ENCODE assay signal across 12 cellular contexts in the genomic region with DNA sequence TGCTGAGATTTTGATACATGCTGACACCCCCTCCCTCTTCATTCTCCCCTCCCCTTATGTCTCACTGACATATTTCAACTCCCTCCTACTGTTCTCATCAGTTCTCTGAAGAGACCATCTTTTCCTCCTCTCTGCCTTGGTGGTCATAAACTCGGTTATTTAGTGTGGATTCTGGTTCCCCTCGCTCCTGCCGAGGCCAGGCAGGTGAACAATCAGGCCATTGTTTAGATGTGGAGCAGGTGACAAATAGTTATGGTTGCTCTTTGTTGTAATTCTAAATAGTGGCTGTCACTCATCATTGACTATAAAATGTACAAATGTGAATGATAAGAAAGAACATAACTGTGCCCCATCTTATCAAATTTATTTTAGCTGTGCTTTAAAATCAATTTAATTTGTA.
A peak's percentile ranks its signal among the peaks of the same experiment; 100 is the strongest.
DNase-seq lines count a peak whose midpoint lies in the region; ATAC-seq and TF ChIP-seq lines count a peak whose summit lies in the region.
"Had no signal": no experiment of that assay in that cellular context is flagged by ENCODE, and none has a peak within 500 bp of the region (broad histone marks: within the 10 kb centered on the region; RNA-seq: fewer than 3 reads in every experiment).

No MANE protein-coding gene starts in this region.

- peaks cover 50% of the 10 kb centered on the region for H3K4me1 ChIP-seq in HUES6 (ENCODE audit: control insufficient read depth, insufficient read depth, low read length)

- no peak for TF ChIP-seq CTCF in activated CD8-positive, alpha-beta T cell treated with anti-CD3 and anti-CD28 coated beads for 36 hours (IDR thresholded peaks at IDR 0.05)

- DNase-seq in activated CD4-positive, alpha-beta T cell treated with anti-CD3 and anti-CD28 coated beads for 36 hours = no peak
- DNase-seq in activated CD4-positive, alpha-beta T cell treated with anti-CD3 and anti-CD28 coated beads, Interleukin-2, amount 50 U/mL, for 48 hours = no peak
- DNase-seq in activated CD8-positive, alpha-beta T cell treated with anti-CD3 and anti-CD28 coated beads for 36 hours = no peak
- DNase-seq in left colon (no peak), GDM1 (lab: John Stamatoyannopoulos, UW) (no peak), GM03348 (ENCODE audit: low spot score) (no peak), NCI-H2029 (lab: John Stamatoyannopoulos, UW) (no peak)
- DNase-seq: activated B cell treated with CpG ODN at 0.5 μM for 24 hours, DMS 273 treated with DMSO at 0.1 percent for 48 hours, NCI-H2171, posterior cingulate gyrus had no signal

- CTCF ChIA-PET in activated CD4-positive, alpha-beta T cell treated with anti-CD3 and anti-CD28 coated beads for 36 hours (lab: Charles Lee) = interaction anchor here (0.9 kb wide), 1 partner anchor 42 kb away, joined by 3 read pairs; no protein-coding TSS in a partner anchor
- CTCF ChIA-PET in activated CD8-positive, alpha-beta T cell treated with anti-CD3 and anti-CD28 coated beads for 36 hours (lab: Charles Lee) = no interaction called here

- ATAC-seq in activated CD4-positive, alpha-beta T cell treated with anti-CD3 and anti-CD28 coated beads for 36 hours = no peak
- ATAC-seq in activated CD8-positive, alpha-beta T cell treated with anti-CD3 and anti-CD28 coated beads for 36 hours = no peak
- ATAC-seq in left colon = peak; percentile 54

- no peaks in the 10 kb centered on the region for H3K36me3 ChIP-seq in HUES6 (ENCODE audit: control insufficient read depth, insufficient read depth, low read length)

- POLR2A ChIA-PET in activated CD4-positive, alpha-beta T cell treated with anti-CD3 and anti-CD28 coated beads for 36 hours (lab: Charles Lee) = interaction anchor here (0.5 kb wide), 1 partner anchor 10 kb away, joined by 4 read pairs; no protein-coding TSS in a partner anchor
- POLR2A ChIA-PET in activated CD8-positive, alpha-beta T cell treated with anti-CD3 and anti-CD28 coated beads for 36 hours (lab: Charles Lee) = no interaction called here

- intact Hi-C loops in activated CD4-positive, alpha-beta T cell treated with anti-CD3 and anti-CD28 coated beads for 36 hours (cut with DNase I, micrococcal nuclease) = loop anchor here (2.0 to 10.0 kb wide), 9 partner anchors 41 to 971 kb away; partner anchors contain the start of genes MED14 (in 1 of the 2) and MID1IP1 (in 1 of the 2)
- intact Hi-C loops in activated CD8-positive, alpha-beta T cell treated with anti-CD3 and anti-CD28 coated beads for 36 hours (cut with micrococcal nuclease) = loop anchor here (5.0 kb wide), 2 partner anchors 84 to 99 kb away; no protein-coding TSS in a partner anchor
- intact Hi-C loops in left colon (cut with DNase I, micrococcal nuclease) = no loop called here

- H3K27me3 ChIP-seq in HUES6 (ENCODE audit: control insufficient read depth, insufficient read depth, low read length) = no peaks in the 10 kb centered on the region

- peak overlapping the region; percentile 36; the same call in 1 of the 2 replicates for H3K4me3 ChIP-seq in HUES6 (ENCODE audit: low read depth, low read length)

- peak overlapping the region; percentile 80; the same call in 1 of the 2 replicates for H3K27ac ChIP-seq in HUES6 (ENCODE audit: low read depth, low read length)

- H3K36me3 Mint-ChIP-seq in activated CD4-positive, alpha-beta T cell treated with anti-CD3 and anti-CD28 coated beads for 36 hours (ENCODE audit: low read depth) = no peaks in the 10 kb centered on the region
- H3K36me3 Mint-ChIP-seq in activated CD8-positive, alpha-beta T cell treated with anti-CD3 and anti-CD28 coated beads for 36 hours (ENCODE audit: low read depth) = peaks cover 2% of the 10 kb centered on the region

- H3K9ac ChIP-seq in HUES6 (ENCODE audit: low read length) = peak overlapping the region; percentile 62

- peak overlapping the region; percentile 94 for H3K27ac Mint-ChIP-seq in activated CD4-positive, alpha-beta T cell treated with anti-CD3 and anti-CD28 coated beads for 36 hours
- H3K27ac Mint-ChIP-seq in activated CD8-positive, alpha-beta T cell treated with anti-CD3 and anti-CD28 coated beads for 36 hours = peak overlapping the region; percentile 91
- H3K27ac Mint-ChIP-seq: activated B cell treated with CpG ODN at 0.5 μM for 24 hours had no signal

- H3K27me3 Mint-ChIP-seq in activated CD4-positive, alpha-beta T cell treated with anti-CD3 and anti-CD28 coated beads for 36 hours = no peaks in the 10 kb centered on the region
- no peaks in the 10 kb centered on the region for H3K27me3 Mint-ChIP-seq in activated CD8-positive, alpha-beta T cell treated with anti-CD3 and anti-CD28 coated beads for 36 hours

- peak overlapping the region; percentile 24 for H3K4me3 Mint-ChIP-seq in activated CD4-positive, alpha-beta T cell treated with anti-CD3 and anti-CD28 coated beads for 36 hours
- no peak overlapping the region for H3K4me3 Mint-ChIP-seq in activated CD8-positive, alpha-beta T cell treated with anti-CD3 and anti-CD28 coated beads for 36 hours
- H3K4me3 Mint-ChIP-seq: activated B cell treated with CpG ODN at 0.5 μM for 24 hours had no signal

- H3K4me1 Mint-ChIP-seq in activated CD4-positive, alpha-beta T cell treated with anti-CD3 and anti-CD28 coated beads for 36 hours = peaks cover 48% of the 10 kb centered on the region
- peaks cover 43% of the 10 kb centered on the region for H3K4me1 Mint-ChIP-seq in activated CD8-positive, alpha-beta T cell treated with anti-CD3 and anti-CD28 coated beads for 36 hours (ENCODE audit: low read depth)

- no peaks in the 10 kb centered on the region; the same call in 1 of the 2 replicates for H3K9me3 ChIP-seq in HUES6 (ENCODE audit: control insufficient read depth, insufficient read depth, low read depth, low read length)

- H3K9me3 Mint-ChIP-seq in activated CD4-positive, alpha-beta T cell treated with anti-CD3 and anti-CD28 coated beads for 36 hours (ENCODE audit: low read depth) = no peaks in the 10 kb centered on the region
- no peaks in the 10 kb centered on the region for H3K9me3 Mint-ChIP-seq in activated CD8-positive, alpha-beta T cell treated with anti-CD3 and anti-CD28 coated beads for 36 hours
- H3K9me3 Mint-ChIP-seq: activated B cell treated with CpG ODN at 0.5 μM for 24 hours had no signal

Comparison
In these comparisons a context has a peak if more than half of its experiments do, and no peak if none do; other contexts are left out.
1. intact Hi-C loops: an anchor here in activated CD4-positive, alpha-beta T cell treated with anti-CD3 and anti-CD28 coated beads for 36 hours (2.0 to 10.0 kb wide) and activated CD8-positive, alpha-beta T cell treated with anti-CD3 and anti-CD28 coated beads for 36 hours (5.0 kb wide); none called in left colon.